16 cellular contexts compared by ENCODE assay signal in the genomic region with DNA sequence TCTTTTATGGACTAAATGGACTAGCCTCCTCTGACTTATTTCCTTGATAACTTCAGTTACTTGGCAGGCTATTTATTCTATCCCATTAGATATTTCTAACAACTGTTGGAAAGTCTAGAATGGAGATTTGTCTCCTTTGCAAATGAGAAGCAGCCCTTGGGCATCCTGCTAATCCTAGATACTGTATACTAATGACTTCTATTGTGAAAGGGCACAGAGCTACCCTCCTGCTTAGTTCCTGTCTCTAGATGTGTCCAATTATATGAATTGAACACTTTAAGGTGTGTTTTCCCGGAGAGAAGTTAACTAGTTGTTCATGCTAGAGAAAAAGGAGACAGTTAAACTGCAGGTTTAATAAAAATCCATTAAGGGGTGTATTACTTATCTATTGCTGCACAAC. TPM values are rescaled to one million over a fixed set of nuclear protein-coding genes. Genes with fewer than 3 reads are reported as not detected.
DNase-seq lines count a peak whose midpoint lies in the region; ATAC-seq and TF ChIP-seq lines count a peak whose summit lies in the region.
"Had no signal": no experiment of that assay in that cellular context is flagged by ENCODE, and none has a peak within 500 bp of the region (broad histone marks: within the 10 kb centered on the region; RNA-seq: fewer than 3 reads in every experiment).

No MANE protein-coding gene starts in this region.

- no peaks in the 10 kb centered on the region for H3K79me1 ChIP-seq in neuronal stem cell (ENCODE audit: low read depth, low read length)

- H3K27ac ChIP-seq in CD4-positive, CD25-positive, alpha-beta regulatory T cell (ENCODE audit: insufficient read depth, low read length, poor library complexity, severe bottlenecking), result no peak overlapping the region
- no peak overlapping the region for H3K27ac ChIP-seq in CD4-positive, alpha-beta memory T cell (ENCODE audit: low read depth, low read length)
- no peak overlapping the region for H3K27ac ChIP-seq in PC-3 (ENCODE audit: low read length)
- no peak overlapping the region for H3K27ac ChIP-seq in neuronal stem cell (replicated peaks; ENCODE audit: low read length)

- ATAC-seq in CD4-positive, CD25-positive, alpha-beta regulatory T cell (ENCODE audit: low read depth in 2 of 2), result no peak
- ATAC-seq in memory B cell (ENCODE audit: low read depth), result no peak
- no peak for ATAC-seq in PC-3
- no peak for ATAC-seq in GM21723 (IDR thresholded peaks at IDR 0.05; ENCODE audit: unreplicated experiment)

- no peak overlapping the region for H2AK5ac ChIP-seq in neuronal stem cell (ENCODE audit: low read depth, low read length)

- H3K27me3 ChIP-seq in CD4-positive, CD25-positive, alpha-beta regulatory T cell (ENCODE audit: control insufficient read depth, insufficient read depth, low read length), result no peaks in the 10 kb centered on the region
- no peaks in the 10 kb centered on the region for H3K27me3 ChIP-seq in CD4-positive, alpha-beta memory T cell (ENCODE audit: insufficient read depth, low read length)
- H3K27me3 ChIP-seq in PC-3 (ENCODE audit: low read length), result no peaks in the 10 kb centered on the region
- peaks cover 0 to 10% (median 0%) of the 10 kb centered on the region in 3 experiments for H3K27me3 ChIP-seq in neuronal stem cell (ENCODE audit: control insufficient read depth in 3 of 3, insufficient read depth in 3 of 3, low read depth in 1 of 3, low read length in 3 of 3)

- intact Hi-C loops in CD4-positive, alpha-beta memory T cell (cut with micrococcal nuclease), result no loop called here
- intact Hi-C loops in PC-3 (cut with micrococcal nuclease), result no loop called here

- H3K36me3 ChIP-seq in CD4-positive, CD25-positive, alpha-beta regulatory T cell (ENCODE audit: control insufficient read depth, insufficient read depth, low read length), result peaks cover under 1% of the 10 kb centered on the region
- H3K36me3 ChIP-seq in CD4-positive, alpha-beta memory T cell (ENCODE audit: insufficient read depth, low read length), result no peaks in the 10 kb centered on the region
- H3K36me3 ChIP-seq in PC-3 (ENCODE audit: low read depth, low read length), result peaks cover 2% of the 10 kb centered on the region; the same call in 1 of the 2 replicates
- no peaks in the 10 kb centered on the region for H3K36me3 ChIP-seq in neuronal stem cell (replicated peaks in 1 of 2; ENCODE audit: control insufficient read depth in 2 of 2, insufficient read depth in 2 of 2, low read length in 2 of 2)

- H4K8ac ChIP-seq in neuronal stem cell (ENCODE audit: low read depth, low read length), result no peak overlapping the region

- H2BK5ac ChIP-seq in neuronal stem cell (ENCODE audit: low read length), result no peak overlapping the region

- no peak overlapping the region for H3K23ac ChIP-seq in neuronal stem cell (ENCODE audit: low read depth, low read length, poor library complexity)

- H3K9me3 ChIP-seq in CD4-positive, CD25-positive, alpha-beta regulatory T cell (ENCODE audit: control insufficient read depth in 2 of 2, low read length in 2 of 2), result no peaks in the 10 kb centered on the region
- H3K9me3 ChIP-seq in CD4-positive, alpha-beta memory T cell (ENCODE audit: control insufficient read depth in 1 of 2, low read length in 2 of 2), result no peaks in the 10 kb centered on the region
- no peaks in the 10 kb centered on the region for H3K9me3 ChIP-seq in PC-3 (ENCODE audit: low read length)
- no peaks in the 10 kb centered on the region for H3K9me3 ChIP-seq in neuronal stem cell (replicated peaks in 1 of 2; ENCODE audit: control insufficient read depth in 2 of 2, insufficient read depth in 1 of 2, low read depth in 1 of 2, low read length in 2 of 2)

- CTCF ChIA-PET in CD4-positive, alpha-beta memory T cell (lab: Charles Lee; ENCODE audit: partially characterized antibody), result interaction anchor here (1.1 to 1.8 kb wide), 3 partner anchors 10 to 122 kb away, joined by 3 to 7 read pairs (median 3); a partner anchor contains a TSS
- CTCF ChIA-PET in PC-3 (lab: Charles Lee), result no interaction called here

- no peaks in the 10 kb centered on the region for H4K20me1 ChIP-seq in PC-3 (ENCODE audit: low read length)

- H3K18ac ChIP-seq in neuronal stem cell (ENCODE audit: low read length), result no peak overlapping the region

- no peak overlapping the region for H2BK15ac ChIP-seq in neuronal stem cell (ENCODE audit: low read length)

- no peak for TF ChIP-seq CTCF in PC-3 (conservative IDR thresholded peaks at IDR 0.05; ENCODE audit: low read depth, low read length)

- H3K4me2 ChIP-seq in PC-3 (ENCODE audit: low read length) (no peak overlapping the region), neuronal stem cell (ENCODE audit: insufficient read depth, low read length, poor library complexity, severe bottlenecking) (no peak overlapping the region)

- no peaks in the 10 kb centered on the region for H3K79me2 ChIP-seq in PC-3 (ENCODE audit: low read length)

- H3K4me3 Mint-ChIP-seq in CD4-positive, CD25-positive, alpha-beta regulatory T cell, result no peak overlapping the region
- H3K4me3 Mint-ChIP-seq in CD4-positive, alpha-beta memory T cell, result no peak overlapping the region
- H3K4me3 Mint-ChIP-seq in memory B cell, result no peak overlapping the region

- no peak overlapping the region for H2BK120ac ChIP-seq in neuronal stem cell (ENCODE audit: low read depth, low read length)

- H3K4ac ChIP-seq in neuronal stem cell (ENCODE audit: low read length), result no peak overlapping the region

- no peak for DNase-seq in CD4-positive, CD25-positive, alpha-beta regulatory T cell
- DNase-seq in CD4-positive, alpha-beta memory T cell, result no peak
- peak; percentile 15 for DNase-seq in NCI-H82 treated with DMSO at 0.1 percent for 48 hours (lab: John Stamatoyannopoulos, UW; ENCODE audit: unreplicated experiment)
- no peak for DNase-seq in memory B cell (ENCODE audit: low spot score in 2 of 2)
- DNase-seq in PC-3, result no peak
- DNase-seq in neuronal stem cell (ENCODE audit: low spot score), result no peak
- no peak for DNase-seq in AG08396 (ENCODE audit: low spot score)
- DNase-seq: ACHN, GF-D8, GOT3, NCI-H187, NCI-H345, NCI-H69 had no signal

- H3K4me1 ChIP-seq in CD4-positive, CD25-positive, alpha-beta regulatory T cell (ENCODE audit: control insufficient read depth, insufficient read depth, low read length, poor library complexity, severe bottlenecking), result peaks cover 26% of the 10 kb centered on the region
- peaks cover 29% of the 10 kb centered on the region for H3K4me1 ChIP-seq in CD4-positive, alpha-beta memory T cell (ENCODE audit: insufficient read depth, low read length)
- peaks cover 46% of the 10 kb centered on the region for H3K4me1 ChIP-seq in PC-3 (ENCODE audit: insufficient read depth, low read length)
- no peaks in the 10 kb centered on the region for H3K4me1 ChIP-seq in neuronal stem cell (ENCODE audit: control insufficient read depth in 2 of 2, insufficient read depth in 1 of 2, low read depth in 1 of 2, low read length in 2 of 2)

- H3K9me3 Mint-ChIP-seq in CD4-positive, CD25-positive, alpha-beta regulatory T cell, result no peaks in the 10 kb centered on the region
- H3K9me3 Mint-ChIP-seq in CD4-positive, alpha-beta memory T cell, result no peaks in the 10 kb centered on the region
- no peaks in the 10 kb centered on the region for H3K9me3 Mint-ChIP-seq in memory B cell

- no peak overlapping the region for H4K91ac ChIP-seq in neuronal stem cell (ENCODE audit: low read depth, low read length, poor library complexity)

- peak overlapping the region in 2 of 3 donors; percentile 57 to 66 for H3K27ac Mint-ChIP-seq in CD4-positive, CD25-positive, alpha-beta regulatory T cell
- peak overlapping the region in 6 of 7 donors; percentile 0 to 73 (median 42) for H3K27ac Mint-ChIP-seq in CD4-positive, alpha-beta memory T cell
- peak overlapping the region; percentile 6 for H3K27ac Mint-ChIP-seq in memory B cell

- no peaks in the 10 kb centered on the region for H3K9me2 ChIP-seq in PC-3 (replicated peaks; ENCODE audit: low read length)

- H2BK12ac ChIP-seq in neuronal stem cell (ENCODE audit: low read length), result no peak overlapping the region

- no peak overlapping the region for H3K9ac ChIP-seq in PC-3 (ENCODE audit: low read length)
- H3K9ac ChIP-seq in neuronal stem cell (ENCODE audit: low read depth, low read length, poor library complexity), result no peak overlapping the region

- no TSS peak for BruUV-seq in PC-3 (replicated peaks; lab: Mats Ljungman, UMichigan)

- peaks cover 3% of the 10 kb centered on the region for H3K36me3 Mint-ChIP-seq in CD4-positive, CD25-positive, alpha-beta regulatory T cell
- H3K36me3 Mint-ChIP-seq in CD4-positive, alpha-beta memory T cell, result peaks cover 0 to 5% of the 10 kb centered on the region in 2 donors
- no peaks in the 10 kb centered on the region for H3K36me3 Mint-ChIP-seq in memory B cell

- H3K27me3 Mint-ChIP-seq in CD4-positive, CD25-positive, alpha-beta regulatory T cell, result peaks cover 4% of the 10 kb centered on the region
- H3K27me3 Mint-ChIP-seq in CD4-positive, alpha-beta memory T cell, result no peaks in the 10 kb centered on the region
- no peaks in the 10 kb centered on the region for H3K27me3 Mint-ChIP-seq in memory B cell

- no peaks in the 10 kb centered on the region for H3F3A ChIP-seq in PC-3 (ENCODE audit: low read length, unreplicated experiment)

- no CpG with 5 or more reads among the region's 1 CpG for WGBS in neuronal stem cell (ENCODE audit: extremely low coverage in 2 of 2, insufficient read length in 2 of 2, insufficient replicate concordance in 1 of 2), 2 donors

- H3K4me3 ChIP-seq in CD4-positive, CD25-positive, alpha-beta regulatory T cell (ENCODE audit: low read depth, low read length), result no peak overlapping the region
- no peak overlapping the region for H3K4me3 ChIP-seq in CD4-positive, alpha-beta memory T cell (ENCODE audit: low read length in 2 of 2)
- H3K4me3 ChIP-seq in PC-3 (ENCODE audit: low read length) (no peak overlapping the region), neuronal stem cell (ENCODE audit: low read length in 2 of 2) (no peak overlapping the region)

- no peak overlapping the region for H3K14ac ChIP-seq in neuronal stem cell (ENCODE audit: low read length)

- POLR2A ChIA-PET in CD4-positive, alpha-beta memory T cell (lab: Charles Lee; ENCODE audit: partially characterized antibody), result interaction anchor here (1.1 to 2.1 kb wide), 3 partner anchors 10 to 59 kb away, joined by 6 to 9 read pairs (median 6); no protein-coding TSS in a partner anchor
- POLR2A ChIA-PET in PC-3 (lab: Charles Lee; ENCODE audit: unreplicated experiment), result no interaction called here

- H2AFZ ChIP-seq in PC-3 (ENCODE audit: low read length) (no peak overlapping the region), neuronal stem cell (ENCODE audit: low read length) (no peak overlapping the region)

- H3K4me1 Mint-ChIP-seq in CD4-positive, CD25-positive, alpha-beta regulatory T cell, result peaks cover 24 to 52% (median 32%) of the 10 kb centered on the region in 4 donors
- peaks cover 28 to 37% (median 33%) of the 10 kb centered on the region in 4 donors for H3K4me1 Mint-ChIP-seq in CD4-positive, alpha-beta memory T cell
- peaks cover 18% of the 10 kb centered on the region for H3K4me1 Mint-ChIP-seq in memory B cell

RNA-seq across cellular contexts. Expression of a gene that starts 10.2 kb away (rescaled TPM):
- not detected for total RNA-seq in CD4-positive, CD25-positive, alpha-beta regulatory T cell
- under 1 TPM in 1 of 4 donors, not detected in 3; 0.34 TPM for polyA plus RNA-seq in CD4-positive, CD25-positive, alpha-beta regulatory T cell
- not detected for total RNA-seq in CD4-positive, alpha-beta memory T cell
- under 1 TPM; 0.10 to 0.12 TPM for polyA plus RNA-seq in CD4-positive, alpha-beta memory T cell
- 1.2 and 1.8 TPM in 2 replicates for total RNA-seq in PC-3 (2014; rRNA removed)
- polyA plus RNA-seq in neuronal stem cell (2013, experiment 1 of 2), result 0.01 TPM
- polyA plus RNA-seq in neuronal stem cell (2013, experiment 2 of 2), result 0.03 TPM
- total RNA-seq: Daoy, SK-MEL-5 had no signal

RNA-seq across cellular contexts. Expression of a gene that starts 43.0 kb away (rescaled TPM):
- total RNA-seq in CD4-positive, CD25-positive, alpha-beta regulatory T cell, result 172 TPM
- polyA plus RNA-seq in CD4-positive, CD25-positive, alpha-beta regulatory T cell, result 100 to 1,000 TPM; 126 to 146 (median 133) TPM
- 100 to 1,000 TPM; 171 to 178 TPM for total RNA-seq in CD4-positive, alpha-beta memory T cell
- 100 to 1,000 TPM; 112 to 123 TPM for polyA plus RNA-seq in CD4-positive, alpha-beta memory T cell
- total RNA-seq in PC-3 (2014; rRNA removed), result 23.0 and 25.6 TPM in 2 replicates
- polyA plus RNA-seq in neuronal stem cell (2013, experiment 1 of 2), result 3.1 TPM
- polyA plus RNA-seq in neuronal stem cell (2013, experiment 2 of 2), result 3.0 TPM

Comparison
In these comparisons a context has a peak if more than half of its experiments do, and no peak if none do; other contexts are left out.
1. H3K27ac Mint-ChIP-seq: peak in every context shown above with its lines; median percentile 62 in CD4-positive, CD25-positive, alpha-beta regulatory T cell; 42 in CD4-positive, alpha-beta memory T cell; 6 in memory B cell.